ENCODE assay signal across 8 cellular contexts in genomic region chr7:128523940-128524524, GRCh38. TPM values are rescaled to one million over a fixed set of nuclear protein-coding genes. Genes with fewer than 3 reads are reported as not detected.
DNase-seq lines count a peak whose midpoint lies in the region; ATAC-seq, FAIRE-seq and TF ChIP-seq lines count a peak whose summit lies in the region.
"Not testable (repeated sequence)": the region's sequence is repeated elsewhere in the genome, so short reads cannot be mapped to it uniquely, and the experiment has no call there.

No MANE protein-coding gene starts in this region.

- not testable (repeated sequence) for H3K27me3 Mint-ChIP-seq in IgD-negative memory B cell; activated T-cell treated with anti-CD3 and anti-CD28 coated beads, Interleukin-2, amount 50 U/mL, for 24 hours

- not testable (repeated sequence) for H3K36me3 Mint-ChIP-seq in IgD-negative memory B cell; activated T-cell treated with anti-CD3 and anti-CD28 coated beads, Interleukin-2, amount 50 U/mL, for 24 hours (ENCODE audit: low read depth)

- not testable (repeated sequence) for H3K27me3 ChIP-seq in BLaER1; HepG2 (ENCODE audit: control insufficient read depth in 1 of 2, insufficient read depth in 2 of 2, low read length in 2 of 2); osteoblast (ENCODE audit: insufficient read depth, low read length); small intestine (ENCODE audit: control insufficient read depth in 2 of 2, insufficient read depth in 2 of 2, low read length in 2 of 2)

- not testable (repeated sequence) for DNase-seq in OCI-LY7 (ENCODE audit: low spot score); activated T-cell treated with anti-CD3 and anti-CD28 coated beads, Interleukin-2, amount 50 U/mL, for 24 hours; Right ventricle myocardium superior; HepG2 (ENCODE audit: low spot score)
- DNase-seq in osteoblast (ENCODE audit: insufficient read length, low spot score, missing footprints) (peak; percentile 25), small intestine (peak; percentile 79)

- CTCF ChIA-PET in OCI-LY7 (lab: Charles Lee; ENCODE audit: unreplicated experiment); HepG2 (lab: Yijun Ruan, JAX; ENCODE audit: low intra/inter-chr PET ratio, low total read pairs): not testable (repeated sequence)

- H3K4me1 ChIP-seq in BLaER1 (peaks cover 57% of the 10 kb centered on the region), OCI-LY7 (ENCODE audit: insufficient read depth, low read length, poor library complexity, severe bottlenecking) (peaks cover 19% of the 10 kb centered on the region), HepG2 (ENCODE audit: insufficient read depth, low read length) (peaks cover 35% of the 10 kb centered on the region)
- not testable (repeated sequence) for H3K4me1 ChIP-seq in osteoblast (ENCODE audit: insufficient read depth, low read length); small intestine (ENCODE audit: control insufficient read depth in 2 of 2, insufficient read depth in 1 of 2, low read depth in 1 of 2, low read length in 1 of 2)

- peaks cover 6 to 13% (median 11%) of the 10 kb centered on the region in 3 donors for H3K4me1 Mint-ChIP-seq in IgD-negative memory B cell
- peaks cover 13% of the 10 kb centered on the region for H3K4me1 Mint-ChIP-seq in activated T-cell treated with anti-CD3 and anti-CD28 coated beads, Interleukin-2, amount 50 U/mL, for 24 hours (ENCODE audit: low read depth)

- not testable (repeated sequence) for FAIRE-seq in HepG2 (lab: Jason Lieb, UNC); small intestine (lab: Jason Lieb, UNC)

- not testable (repeated sequence) for H3K9me3 Mint-ChIP-seq in IgD-negative memory B cell; activated T-cell treated with anti-CD3 and anti-CD28 coated beads, Interleukin-2, amount 50 U/mL, for 24 hours

- not testable (repeated sequence) for H4K20me1 ChIP-seq in BLaER1; OCI-LY7 (ENCODE audit: insufficient read depth, low read length); HepG2 (ENCODE audit: insufficient read depth, low read length); osteoblast (ENCODE audit: insufficient read depth, low read length)

- peak overlapping the region; percentile 35; the same call in 1 of the 2 replicates for H3K27ac ChIP-seq in BLaER1
- H3K27ac ChIP-seq in OCI-LY7 (ENCODE audit: low read depth, low read length, poor library complexity, severe bottlenecking); HepG2 (ENCODE audit: extremely low read length, insufficient read depth, low read length); osteoblast (ENCODE audit: low read depth, low read length): not testable (repeated sequence)
- H3K27ac ChIP-seq in small intestine (ENCODE audit: low read depth in 1 of 2, low read length in 1 of 2) = peak overlapping the region in 1 of 2 donors; percentile 78

- not testable (repeated sequence) for H3K79me2 ChIP-seq in OCI-LY7 (ENCODE audit: insufficient read depth, low read depth, low read length); HepG2 (ENCODE audit: insufficient read depth, low read length); osteoblast (ENCODE audit: insufficient read depth, low read length)

- not testable (repeated sequence) for BruUV-seq in OCI-LY7 (replicated peaks; lab: Mats Ljungman, UMichigan); HepG2 (replicated peaks; lab: Mats Ljungman, UMichigan)

- in situ Hi-C loops in HepG2 (cut with HindIII; ENCODE audit: extremely low pct_ligation_motif_present, low pct_unique_long_range_greater_than_20kb) = not testable (repeated sequence)

- H3K4me3 Mint-ChIP-seq in IgD-negative memory B cell = peak overlapping the region in 1 of 4 donors; percentile 23
- not testable (repeated sequence) for H3K4me3 Mint-ChIP-seq in activated T-cell treated with anti-CD3 and anti-CD28 coated beads, Interleukin-2, amount 50 U/mL, for 24 hours

- not testable (repeated sequence) for TF ChIP-seq CTCF in OCI-LY7 (conservative IDR thresholded peaks at IDR 0.05; ENCODE audit: low read length); HepG2 (CRISPR knock-in tag; IDR thresholded peaks at IDR 0.05); osteoblast (IDR thresholded peaks at IDR 0.05; ENCODE audit: extremely low read depth, low read depth, low read length)

- intact Hi-C loops in OCI-LY7 (cut with micrococcal nuclease; ENCODE audit: unreplicated experiment); Right ventricle myocardium superior (cut with DNase I); HepG2 (cut with micrococcal nuclease; ENCODE audit: unreplicated experiment): not testable (repeated sequence)

- TF ChIP-seq POLR2A in HepG2 (IDR thresholded peaks at IDR 0.05; ENCODE audit: insufficient read depth in 1 of 2, low read depth in 2 of 2, low read length in 2 of 2) = not testable (repeated sequence)

- peak overlapping the region; percentile 55; the same call in 1 of the 2 replicates for H3K9ac ChIP-seq in BLaER1
- H3K9ac ChIP-seq in HepG2 (ENCODE audit: insufficient read depth, low read depth, low read length) = not testable (repeated sequence)

- peak overlapping the region in 2 of 3 donors; percentile 29 to 56 for H3K27ac Mint-ChIP-seq in IgD-negative memory B cell
- H3K27ac Mint-ChIP-seq in activated T-cell treated with anti-CD3 and anti-CD28 coated beads, Interleukin-2, amount 50 U/mL, for 24 hours = peak overlapping the region; percentile 63

- TF ChIP-seq RAD21 in HepG2 (CRISPR knock-in tag; IDR thresholded peaks at IDR 0.05) = not testable (repeated sequence)

- H3K4me3 ChIP-seq in BLaER1; OCI-LY7 (ENCODE audit: low read depth, low read length, poor library complexity, severe bottlenecking); osteoblast (ENCODE audit: insufficient read depth, low read length); small intestine (ENCODE audit: low read depth in 1 of 2, low read length in 2 of 2): not testable (repeated sequence)
- H3K4me3 ChIP-seq in HepG2 (replicated peaks in 1 of 3; ENCODE audit: insufficient read depth in 1 of 3, low read depth in 2 of 3, low read length in 3 of 3) = peak overlapping the region in 2 of 3 experiments; percentile 26 to 40; a peak in 2 of 6 replicates

- not testable (repeated sequence) for H3K36me3 ChIP-seq in BLaER1; OCI-LY7 (ENCODE audit: insufficient read depth, low read length); HepG2 (replicated peaks in 1 of 2; ENCODE audit: control insufficient read depth in 1 of 2, insufficient read depth in 2 of 2, low read length in 2 of 2); osteoblast (ENCODE audit: insufficient read depth, low read length); small intestine (ENCODE audit: control insufficient read depth in 2 of 2, insufficient read depth in 2 of 2, low read length in 2 of 2)

- not testable (repeated sequence) for H2AFZ ChIP-seq in OCI-LY7 (ENCODE audit: low read length); HepG2 (ENCODE audit: low read length); osteoblast (ENCODE audit: low read length)

- not testable (repeated sequence) for H3K9me2 ChIP-seq in OCI-LY7 (ENCODE audit: insufficient read depth, low read length)

- 4% methylated on average over 9 of the region's 9 CpGs for WGBS in HepG2 (ENCODE audit: low lambda C conversion rate)
- WGBS in small intestine, 3 donors = 21 to 45% (median 34%) methylated on average over 8 to 9 of the region's 9 CpGs

- not testable (repeated sequence) for H3K9me3 ChIP-seq in BLaER1; OCI-LY7 (ENCODE audit: low read length); HepG2 (ENCODE audit: low read length); osteoblast (ENCODE audit: low read depth, low read length); small intestine (ENCODE audit: control insufficient read depth, low read depth)

- H3K4me2 ChIP-seq in BLaER1 = peak overlapping the region; percentile 74
- H3K4me2 ChIP-seq in OCI-LY7 (ENCODE audit: low read length) = peak overlapping the region; percentile 65; the same call in 1 of the 2 replicates
- peak overlapping the region; percentile 63 for H3K4me2 ChIP-seq in HepG2 (ENCODE audit: low read depth, low read length)
- not testable (repeated sequence) for H3K4me2 ChIP-seq in osteoblast (ENCODE audit: insufficient read depth, low read length)

- TF ChIP-seq EP300 in HepG2 (IDR thresholded peaks at IDR 0.05; ENCODE audit: low read depth in 2 of 2, low read length in 2 of 2); HepG2 (CRISPR knock-in tag; IDR thresholded peaks at IDR 0.05; ENCODE audit: borderline replicate concordance): not testable (repeated sequence)

- POLR2A ChIA-PET in OCI-LY7 (lab: Charles Lee) = not testable (repeated sequence)
- POLR2A ChIA-PET in HepG2 (lab: Yijun Ruan, JAX) = interaction anchor here (1.1 kb wide), 1 partner anchor 126 kb away, joined by 3 read pairs; no protein-coding TSS in a partner anchor

- ATAC-seq in Right ventricle myocardium superior (ENCODE audit: poor library complexity) (peak; percentile 19), HepG2 (peak; percentile 38)

RNA-seq across cellular contexts. Expression of gene METTL2B, which starts 47.5 kb away (rescaled TPM):
- polyA plus RNA-seq in IgD-negative memory B cell (21.7 TPM), HepG2 (2011; rRNA removed) (15.5 and 17.4 TPM in 2 replicates), small intestine (10 to 100 TPM in 1 of 3 donors, 1 to 10 TPM in 2; 7.4 to 14.4 (median 8.1) TPM)
- total RNA-seq in OCI-LY7 (2014; rRNA removed; shearing (Covaris generic)) = 25.4 and 27.8 TPM in 2 replicates
- total RNA-seq in OCI-LY7 (2022) (35.4 and 40.7 TPM in 2 replicates), Right ventricle myocardium superior (16.6 TPM), HepG2 (2016; rRNA removed; fragmentation: Illumina TruSeq; extraction: Trizol) (33.1 and 40.1 TPM in 2 replicates), osteoblast (29.5 and 30.8 TPM in 2 replicates)
- total RNA-seq in HepG2 (2016; cell fraction: cytosol; rRNA removed; fragmentation: Illumina TruSeq; extraction: Trizol; ENCODE audit: low read depth) = 6.7 and 7.5 TPM in 2 replicates
- 38.6 and 39.4 TPM in 2 replicates for total RNA-seq in HepG2 (2016; cell fraction: insoluble cytoplasmic fraction; rRNA removed; fragmentation: Illumina TruSeq; extraction: Trizol)
- total RNA-seq in HepG2 (2016; cell fraction: membrane; rRNA removed; fragmentation: Illumina TruSeq; extraction: Trizol) = 10.1 and 11.9 TPM in 2 replicates
- total RNA-seq in HepG2 (2016; cell fraction: nucleus; rRNA removed; fragmentation: Illumina TruSeq; extraction: Trizol) = 31.5 and 32.5 TPM in 2 replicates
- 8.4 and 12.3 TPM in 2 replicates for polyA plus RNA-seq in HepG2 (2011; cell fraction: cytosol; rRNA removed)
- polyA plus RNA-seq in HepG2 (2011; cell fraction: nucleus; rRNA removed) = 7.7 and 10.8 TPM in 2 replicates
- 11.3 TPM in 2 replicates for polyA plus RNA-seq in HepG2 (2012)
- polyA plus RNA-seq in HepG2 (2016; cell fraction: cytosol; fragmentation: Illumina TruSeq; extraction: Trizol; ENCODE audit: low read depth) = 4.4 and 5.8 TPM in 2 replicates
- 26.3 and 32.1 TPM in 2 replicates for polyA plus RNA-seq in HepG2 (2016; cell fraction: insoluble cytoplasmic fraction; fragmentation: Illumina TruSeq; extraction: Trizol; ENCODE audit: low read depth)
- polyA plus RNA-seq in HepG2 (2016; cell fraction: membrane; fragmentation: Illumina TruSeq; extraction: Trizol; ENCODE audit: low read depth) = 5.4 and 10.5 TPM in 2 replicates
- polyA plus RNA-seq in HepG2 (2016; cell fraction: nucleus; fragmentation: Illumina TruSeq; extraction: Trizol; ENCODE audit: insufficient read depth, low read depth) = 29.3 and 39.8 TPM in 2 replicates
- 13.1 and 35.5 TPM in 2 replicates for polyA minus RNA-seq in HepG2 (2011; rRNA and poly(A)+ RNA removed; ENCODE audit: low replicate concordance)
- polyA minus RNA-seq in HepG2 (2011; cell fraction: cytosol; rRNA and poly(A)+ RNA removed) = 10.6 and 11.3 TPM in 2 replicates
- polyA minus RNA-seq in HepG2 (2011; cell fraction: nucleus; rRNA and poly(A)+ RNA removed) = 36.1 and 39.4 TPM in 2 replicates
